1 cellular context compared by ENCODE assay signal in genomic region chr5:80289320-80289719, GRCh38.
A peak's percentile ranks its signal among the peaks of the same experiment; 100 is the strongest.
TF ChIP-seq lines count a peak whose summit lies in the region.

No MANE protein-coding gene starts in this region.

TF ChIP-seq in HepG2, 621 proteins besides CTCF, POLR2A, EP300 and RAD21:
- TF ChIP-seq STAG1 (CRISPR knock-in tag; IDR thresholded peaks at IDR 0.05) (peak; percentile 26; the same call in 1 of the 2 replicates), EEA1 (CRISPR knock-in tag; IDR thresholded peaks at IDR 0.05; ENCODE audit: borderline replicate concordance) (no peak), MAFG (CRISPR knock-in tag; IDR thresholded peaks at IDR 0.05) (no peak)
